In the genomic region with DNA sequence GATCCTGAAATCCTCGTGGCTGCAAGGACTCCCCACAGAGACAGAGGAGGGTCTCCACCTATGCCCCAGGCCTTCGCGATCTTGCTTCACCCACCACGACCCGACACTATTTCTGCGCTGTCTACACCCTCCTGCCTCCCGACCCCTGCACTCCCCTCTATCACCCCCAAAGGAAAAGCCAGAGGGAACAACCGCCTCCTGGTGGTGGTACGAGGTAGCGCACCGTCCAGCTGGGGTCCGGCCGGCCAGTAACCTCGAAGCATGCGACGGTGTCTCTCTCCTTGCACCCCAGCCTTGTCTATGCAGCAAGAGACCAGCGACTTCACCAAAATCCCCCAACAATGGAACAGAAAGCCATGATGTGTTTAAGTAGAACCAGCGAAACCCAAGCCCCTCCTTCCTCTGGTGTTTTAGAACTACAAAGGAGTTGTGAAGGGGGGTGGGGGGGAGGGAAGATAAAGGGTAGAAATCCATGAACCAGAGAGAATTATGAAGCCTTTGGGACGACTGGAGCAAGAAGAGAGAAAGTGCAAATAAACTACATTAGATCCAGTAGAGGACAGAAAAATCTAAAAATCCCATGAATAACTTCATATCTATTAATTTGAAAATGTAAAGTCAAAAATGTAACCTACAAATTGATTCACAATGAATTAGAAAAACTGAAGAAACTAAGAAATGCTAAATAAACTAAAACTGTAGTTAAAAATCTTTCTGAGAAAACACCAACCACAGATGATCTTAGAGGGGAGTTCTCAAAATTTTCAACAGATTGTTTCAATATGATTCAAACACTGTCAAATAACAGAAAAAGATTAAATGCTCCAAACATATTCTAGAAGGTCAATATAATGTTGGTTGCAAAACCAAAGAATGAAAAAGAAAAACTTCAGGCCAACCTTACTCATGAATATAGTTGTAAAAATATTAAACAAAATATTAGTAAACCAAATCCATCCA, we compare ENCODE assay signal across 13 cellular contexts.
DNase-seq lines count a peak whose midpoint lies in the region; ATAC-seq and TF ChIP-seq lines count a peak whose summit lies in the region.
"Had no signal": no experiment of that assay in that cellular context is flagged by ENCODE, and none has a peak within 500 bp of the region (broad histone marks: within the 10 kb centered on the region; RNA-seq: fewer than 3 reads in every experiment).

No MANE protein-coding gene starts in this region.

- H3K4me1 ChIP-seq in OCI-LY3 (ENCODE audit: low read length) (peaks cover 15% of the 10 kb centered on the region), fibroblast of lung (ENCODE audit: control insufficient read depth, extremely low read depth, insufficient read depth, low read length) (no peaks in the 10 kb centered on the region)
- H3K4me1 ChIP-seq: spleen had no signal

- H3K4me3 ChIP-seq in OCI-LY3 (ENCODE audit: low read length), result peak overlapping the region; percentile 20; the same call in 1 of the 2 replicates
- H3K4me3 ChIP-seq in fibroblast of lung (replicated peaks in 1 of 4; ENCODE audit: control extremely low read depth in 1 of 4, insufficient read depth in 1 of 4, low read depth in 3 of 4, low read length in 4 of 4), result no peak overlapping the region
- H3K4me3 ChIP-seq: hepatocyte, mucosa of descending colon, spleen had no signal

- H3K4me1 Mint-ChIP-seq in activated CD8-positive, alpha-beta memory T cell treated with anti-CD3 and anti-CD28 coated beads, Interleukin-2, amount 10 ng/mL, durations not matched to agents 7 days and 5 days, result peaks cover 21% of the 10 kb centered on the region
- H3K4me1 Mint-ChIP-seq in stimulated activated naive B cell treated with anti-CD40 and anti-IgM and Interleukin-4, amounts not matched to agents 10 μg/mL and 1 μg/mL and 100 μg/mL, for 72 hours, result peaks cover 0 to 4% of the 10 kb centered on the region in 2 donors
- no peaks in the 10 kb centered on the region for H3K4me1 Mint-ChIP-seq in immature natural killer cell
- H3K4me1 Mint-ChIP-seq: B cell had no signal

- H2AFZ ChIP-seq in OCI-LY3 (ENCODE audit: low read depth, low read length) (no peak overlapping the region), fibroblast of lung (ENCODE audit: low read length) (no peak overlapping the region)
- H2AFZ ChIP-seq: hepatocyte had no signal

- no peak for ATAC-seq in activated CD8-positive, alpha-beta memory T cell treated with anti-CD3 and anti-CD28 coated beads, Interleukin-2, amount 10 ng/mL, durations not matched to agents 7 days and 5 days
- no peak for ATAC-seq in stimulated activated naive B cell treated with anti-CD40 and anti-IgM and Interleukin-4, amounts not matched to agents 10 μg/mL and 1 μg/mL and 100 μg/mL, for 72 hours (replicated peaks)
- ATAC-seq in GM21737 (IDR thresholded peaks at IDR 0.05; ENCODE audit: unreplicated experiment), result no peak
- ATAC-seq: mucosa of descending colon had no signal

- peak overlapping the region; percentile 43 for H3K4me2 ChIP-seq in OCI-LY3 (ENCODE audit: low read length)
- no peak overlapping the region for H3K4me2 ChIP-seq in fibroblast of lung (ENCODE audit: extremely low read depth, insufficient read depth, low read length)
- H3K4me2 ChIP-seq: hepatocyte had no signal

- H3K9ac ChIP-seq in OCI-LY3 (ENCODE audit: low read length), result peak overlapping the region; percentile 16; the same call in 1 of the 2 replicates
- H3K9ac ChIP-seq in fibroblast of lung (ENCODE audit: insufficient read depth, low read length), result no peak overlapping the region

- H3K79me2 ChIP-seq in OCI-LY3 (ENCODE audit: low read length) (no peaks in the 10 kb centered on the region), fibroblast of lung (ENCODE audit: control insufficient read depth, insufficient read depth, low read length) (no peaks in the 10 kb centered on the region)
- H3K79me2 ChIP-seq: hepatocyte had no signal

- H3K27ac ChIP-seq in OCI-LY3 (ENCODE audit: low read length) (peak overlapping the region; percentile 29), fibroblast of lung (ENCODE audit: insufficient read depth, low read length) (no peak overlapping the region)
- H3K27ac ChIP-seq: hepatocyte, spleen had no signal

- H3K36me3 ChIP-seq in OCI-LY3 (replicated peaks; ENCODE audit: low read depth, low read length) (no peaks in the 10 kb centered on the region), fibroblast of lung (ENCODE audit: control insufficient read depth, insufficient read depth, low read length) (peaks cover 2% of the 10 kb centered on the region)

- H3K9me3 ChIP-seq in OCI-LY3 (ENCODE audit: insufficient read depth, low read length) (no peaks in the 10 kb centered on the region), fibroblast of lung (ENCODE audit: control insufficient read depth, insufficient read depth, low read depth, low read length) (no peaks in the 10 kb centered on the region)
- H3K9me3 ChIP-seq: mucosa of descending colon had no signal

- no peaks in the 10 kb centered on the region for H4K20me1 ChIP-seq in OCI-LY3 (ENCODE audit: insufficient read depth, low read length)
- no peaks in the 10 kb centered on the region for H4K20me1 ChIP-seq in fibroblast of lung (ENCODE audit: control insufficient read depth, extremely low read depth, insufficient read depth, low read length)

- peaks cover 2% of the 10 kb centered on the region for H3K9me3 Mint-ChIP-seq in activated CD8-positive, alpha-beta memory T cell treated with anti-CD3 and anti-CD28 coated beads, Interleukin-2, amount 10 ng/mL, durations not matched to agents 7 days and 5 days (ENCODE audit: low read depth)
- peaks cover 2 to 4% of the 10 kb centered on the region in 2 donors for H3K9me3 Mint-ChIP-seq in stimulated activated naive B cell treated with anti-CD40 and anti-IgM and Interleukin-4, amounts not matched to agents 10 μg/mL and 1 μg/mL and 100 μg/mL, for 72 hours
- H3K9me3 Mint-ChIP-seq in immature natural killer cell, result no peaks in the 10 kb centered on the region

- H3K27me3 ChIP-seq in OCI-LY3 (ENCODE audit: low read depth, low read length), result no peaks in the 10 kb centered on the region
- H3K27me3 ChIP-seq in fibroblast of lung (ENCODE audit: control insufficient read depth, insufficient read depth, low read length), result no peaks in the 10 kb centered on the region
- H3K27me3 ChIP-seq: hepatocyte, spleen had no signal

- peak; percentile 41 for TF ChIP-seq CTCF in OCI-LY3 (IDR thresholded peaks at IDR 0.05; ENCODE audit: low read depth, low read length)
- peak; percentile 37 to 54 for TF ChIP-seq CTCF in fibroblast of lung (conservative IDR thresholded peaks at IDR 0.05 in 1 of 2, IDR thresholded peaks at IDR 0.05 in 1 of 2; ENCODE audit: low read depth in 1 of 2, low read length in 2 of 2)

- peaks cover 36% of the 10 kb centered on the region for H3K36me3 Mint-ChIP-seq in activated CD8-positive, alpha-beta memory T cell treated with anti-CD3 and anti-CD28 coated beads, Interleukin-2, amount 10 ng/mL, durations not matched to agents 7 days and 5 days
- peaks cover 23 to 29% of the 10 kb centered on the region in 2 donors for H3K36me3 Mint-ChIP-seq in stimulated activated naive B cell treated with anti-CD40 and anti-IgM and Interleukin-4, amounts not matched to agents 10 μg/mL and 1 μg/mL and 100 μg/mL, for 72 hours
- H3K36me3 Mint-ChIP-seq in immature natural killer cell, result peaks cover 12 to 15% (median 14%) of the 10 kb centered on the region in 3 donors

- H3K27me3 Mint-ChIP-seq in activated CD8-positive, alpha-beta memory T cell treated with anti-CD3 and anti-CD28 coated beads, Interleukin-2, amount 10 ng/mL, durations not matched to agents 7 days and 5 days, result no peaks in the 10 kb centered on the region
- H3K27me3 Mint-ChIP-seq in stimulated activated naive B cell treated with anti-CD40 and anti-IgM and Interleukin-4, amounts not matched to agents 10 μg/mL and 1 μg/mL and 100 μg/mL, for 72 hours, result no peaks in the 10 kb centered on the region
- H3K27me3 Mint-ChIP-seq in immature natural killer cell (ENCODE audit: low read depth in 3 of 3), result peaks cover 0 to 5% (median 2%) of the 10 kb centered on the region in 3 donors
- H3K27me3 Mint-ChIP-seq: B cell had no signal

- no peak for DNase-seq in activated CD8-positive, alpha-beta memory T cell treated with anti-CD3 and anti-CD28 coated beads, Interleukin-2, amount 10 ng/mL, durations not matched to agents 7 days and 5 days
- no peak for DNase-seq in activated CD8-positive, alpha-beta memory T cell treated with anti-CD3 and anti-CD28 coated beads for 24 hours
- no peak for DNase-seq in fibroblast of lung (ENCODE audit: low read depth in 2 of 2)
- DNase-seq in stimulated activated naive B cell treated with anti-CD40 and anti-IgM and Interleukin-4, amounts not matched to agents 10 μg/mL and 1 μg/mL and 100 μg/mL, for 72 hours, result no peak
- no peak for DNase-seq in NCI-H1105 (lab: John Stamatoyannopoulos, UW)
- no peak for DNase-seq in immature natural killer cell
- DNase-seq: central memory CD4-positive, alpha-beta T cell; mucosa of descending colon; spleen had no signal

- H3K27ac Mint-ChIP-seq in activated CD8-positive, alpha-beta memory T cell treated with anti-CD3 and anti-CD28 coated beads, Interleukin-2, amount 10 ng/mL, durations not matched to agents 7 days and 5 days, result peak overlapping the region; percentile 67
- H3K27ac Mint-ChIP-seq in stimulated activated naive B cell treated with anti-CD40 and anti-IgM and Interleukin-4, amounts not matched to agents 10 μg/mL and 1 μg/mL and 100 μg/mL, for 72 hours, result peak overlapping the region; percentile 31
- no peak overlapping the region for H3K27ac Mint-ChIP-seq in immature natural killer cell
- H3K27ac Mint-ChIP-seq: B cell had no signal

- CTCF ChIA-PET in activated CD8-positive, alpha-beta memory T cell treated with anti-CD3 and anti-CD28 coated beads, Interleukin-2, amount 10 ng/mL, durations not matched to agents 7 days and 5 days (lab: Charles Lee), result no interaction called here

- H3K4me3 Mint-ChIP-seq in activated CD8-positive, alpha-beta memory T cell treated with anti-CD3 and anti-CD28 coated beads, Interleukin-2, amount 10 ng/mL, durations not matched to agents 7 days and 5 days, result no peak overlapping the region
- H3K4me3 Mint-ChIP-seq in stimulated activated naive B cell treated with anti-CD40 and anti-IgM and Interleukin-4, amounts not matched to agents 10 μg/mL and 1 μg/mL and 100 μg/mL, for 72 hours, result peak overlapping the region in 1 of 2 donors; percentile 22
- H3K4me3 Mint-ChIP-seq in immature natural killer cell, result no peak overlapping the region
- H3K4me3 Mint-ChIP-seq: B cell had no signal

Comparison
In these comparisons a context has a peak if more than half of its experiments do, and no peak if none do; other contexts are left out.
1. H3K27ac Mint-ChIP-seq: peak in activated CD8-positive, alpha-beta memory T cell treated with anti-CD3 and anti-CD28 coated beads, Interleukin-2, amount 10 ng/mL, durations not matched to agents 7 days and 5 days (single experiment) and stimulated activated naive B cell treated with anti-CD40 and anti-IgM and Interleukin-4, amounts not matched to agents 10 μg/mL and 1 μg/mL and 100 μg/mL, for 72 hours (single experiment); none in immature natural killer cell (0 of 6).